ENCODE assay signal across 8 cellular contexts in the genomic region with DNA sequence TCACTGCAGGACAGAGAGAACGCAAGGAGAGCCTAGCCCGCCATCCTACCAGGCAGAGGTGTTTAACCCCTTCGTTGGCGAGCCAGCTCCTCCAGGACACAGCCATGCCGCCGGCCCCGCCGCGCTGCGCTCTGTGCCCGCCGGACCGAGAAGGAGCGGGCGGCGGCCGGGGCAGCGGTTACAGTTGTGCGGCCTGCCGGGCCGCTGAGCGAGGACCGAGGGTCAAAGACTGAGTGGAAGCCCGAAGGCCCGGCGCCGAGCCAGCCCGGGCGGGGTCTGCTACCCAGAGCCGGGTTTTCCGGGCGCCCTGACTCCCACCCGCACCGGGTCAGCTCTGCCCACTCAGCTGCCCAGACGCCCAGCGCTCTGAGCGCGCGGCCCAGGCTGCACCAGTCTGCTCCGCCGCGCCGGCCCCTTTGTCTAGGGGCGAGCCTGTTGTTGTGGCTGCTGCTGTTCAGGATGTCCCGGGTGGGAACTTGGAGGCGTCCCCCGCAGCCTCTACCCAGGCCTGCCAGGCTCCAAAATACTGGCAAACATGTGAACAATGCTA. TPM values are rescaled to one million over a fixed set of nuclear protein-coding genes. Genes with fewer than 3 reads are reported as not detected.
DNase-seq lines count a peak whose midpoint lies in the region; ATAC-seq, FAIRE-seq and TF ChIP-seq lines count a peak whose summit lies in the region.

A gene (minus strand): TSS at position 235 of the 550 bp plus-strand sequence. CDS start 129 bp downstream, at position 106.

- no peak for TF ChIP-seq CTCF in IMR-90 (conservative IDR thresholded peaks at IDR 0.05; ENCODE audit: low read depth, low read length)
- no peak for TF ChIP-seq CTCF in HepG2 (CRISPR knock-in tag; IDR thresholded peaks at IDR 0.05)

- peak within 1 kb of the TSS; percentile 87 for H3K56ac ChIP-seq in IMR-90 (ENCODE audit: extremely low read depth, insufficient read depth, low read length)

- H3K79me1 ChIP-seq in IMR-90 (ENCODE audit: low read depth in 1 of 2, low read length in 2 of 2): peaks cover 6 to 16% of the 10 kb centered on the region in 2 experiments; a peak in 3 of 4 replicates

- H3K4ac ChIP-seq in IMR-90 (ENCODE audit: low read depth, low read length): peak within 1 kb of the TSS; percentile 88

- peak within 1 kb of the TSS; percentile 68 for H3K9ac ChIP-seq in IMR-90 (ENCODE audit: low read depth, low read length)
- no peak within 1 kb of the TSS for H3K9ac ChIP-seq in HepG2 (ENCODE audit: insufficient read depth, low read depth, low read length)
- H3K9ac ChIP-seq in stomach smooth muscle (ENCODE audit: low read length in 2 of 2): no peak within 1 kb of the TSS

- peak within 1 kb of the TSS; percentile 69 for H2AK5ac ChIP-seq in IMR-90 (ENCODE audit: low read depth, low read length)

- H2BK15ac ChIP-seq in IMR-90 (ENCODE audit: low read depth, low read length): peak within 1 kb of the TSS; percentile 96

- H3K4me3 ChIP-seq in IMR-90 (ENCODE audit: insufficient read depth, low read depth, low read length) (peak within 1 kb of the TSS; percentile 57), HepG2 (replicated peaks in 1 of 3; ENCODE audit: insufficient read depth in 1 of 3, low read depth in 2 of 3, low read length in 3 of 3) (0 out of 6 replicates have a peak within 1 kb of the TSS, but pooled peaks of 1 of the 3 experiments have one; percentile 16), stomach smooth muscle (ENCODE audit: low read length in 2 of 2) (peak within 1 kb of the TSS; percentile 53 to 69)

- H4K5ac ChIP-seq in IMR-90 (ENCODE audit: low read depth, low read length): peak within 1 kb of the TSS; percentile 90

- H2BK20ac ChIP-seq in IMR-90 (ENCODE audit: low read depth, low read length): peak within 1 kb of the TSS; percentile 88

- H3K27ac ChIP-seq in IMR-90 (ENCODE audit: insufficient read depth, low read length) (peak within 1 kb of the TSS; percentile 66), HepG2 (ENCODE audit: extremely low read length, insufficient read depth, low read length) (no peak within 1 kb of the TSS), stomach smooth muscle (ENCODE audit: low read length) (no peak within 1 kb of the TSS)

- dilution Hi-C loops in IMR-90 (cut with HindIII; ENCODE audit: low sequenced_read_pairs, unreplicated experiment): no loop called here

- peak within 1 kb of the TSS; percentile 87 for H3K23ac ChIP-seq in IMR-90 (ENCODE audit: low read depth, low read length)

- H2BK120ac ChIP-seq in IMR-90 (ENCODE audit: low read depth, low read length): peak within 1 kb of the TSS; percentile 91

- BruUV-seq in IMR-90 (replicated peaks; lab: Mats Ljungman, UMichigan) (no TSS peak), HepG2 (replicated peaks; lab: Mats Ljungman, UMichigan) (no TSS peak)

- H3K14ac ChIP-seq in IMR-90 (replicated peaks; ENCODE audit: low read depth, low read length): peak within 1 kb of the TSS; percentile 83

- H3K9me1 ChIP-seq in IMR-90 (ENCODE audit: insufficient read depth, low read length): peaks cover 6% of the 10 kb centered on the region; the same call in 1 of the 2 replicates

- H3K4me2 ChIP-seq in IMR-90 (ENCODE audit: low read depth, low read length) (peak within 1 kb of the TSS; percentile 87), HepG2 (ENCODE audit: low read depth, low read length) (no peak within 1 kb of the TSS)

- no peak for TF ChIP-seq EP300 in HepG2 (IDR thresholded peaks at IDR 0.05; ENCODE audit: low read depth in 2 of 2, low read length in 2 of 2)
- TF ChIP-seq EP300 in HepG2 (CRISPR knock-in tag; IDR thresholded peaks at IDR 0.05; ENCODE audit: borderline replicate concordance): no peak

- CTCF ChIA-PET in IMR-90 (lab: Yijun Ruan, JAX) (no interaction called here), HepG2 (lab: Yijun Ruan, JAX; ENCODE audit: low intra/inter-chr PET ratio, low total read pairs) (no interaction called here)

- TF ChIP-seq RAD21 in IMR-90 (IDR thresholded peaks at IDR 0.05; ENCODE audit: low read length): no peak
- no peak for TF ChIP-seq RAD21 in HepG2 (CRISPR knock-in tag; IDR thresholded peaks at IDR 0.05)

- FAIRE-seq in HepG2 (lab: Jason Lieb, UNC): no peak

- TF ChIP-seq POLR2A in IMR-90 (IDR thresholded peaks at IDR 0.05; ENCODE audit: low read depth, low read length): peak; percentile 66
- no peak for TF ChIP-seq POLR2A in HepG2 (IDR thresholded peaks at IDR 0.05; ENCODE audit: insufficient read depth in 1 of 2, low read depth in 2 of 2, low read length in 2 of 2)

- H3K18ac ChIP-seq in IMR-90 (ENCODE audit: low read depth, low read length): peak within 1 kb of the TSS; percentile 60

- intact Hi-C loops in IMR-90 (cut with micrococcal nuclease): loop anchor here (5.0 kb wide), 1 partner anchor 1389 kb away; no protein-coding TSS in a partner anchor
- intact Hi-C loops in HepG2 (cut with micrococcal nuclease; ENCODE audit: unreplicated experiment): no loop called here

- H3K36me3 ChIP-seq in IMR-90 (ENCODE audit: control insufficient read depth, insufficient read depth, low read length) (no peaks in the 10 kb centered on the region), HepG2 (replicated peaks in 1 of 2; ENCODE audit: control insufficient read depth in 1 of 2, insufficient read depth in 2 of 2, low read length in 2 of 2) (no peaks in the 10 kb centered on the region), stomach smooth muscle (ENCODE audit: control insufficient read depth in 2 of 2, insufficient read depth in 2 of 2, low read length in 2 of 2) (no peaks in the 10 kb centered on the region)

- H3K9me3 ChIP-seq in IMR-90 (ENCODE audit: control insufficient read depth, insufficient read depth, low read length) (no peaks in the 10 kb centered on the region), HepG2 (ENCODE audit: low read length) (no peaks in the 10 kb centered on the region), stomach smooth muscle (ENCODE audit: control insufficient read depth in 2 of 2, low read length in 2 of 2) (no peaks in the 10 kb centered on the region)

- H4K20me1 ChIP-seq in IMR-90 (ENCODE audit: insufficient read depth, low read length) (no peaks in the 10 kb centered on the region), HepG2 (ENCODE audit: insufficient read depth, low read length) (no peaks in the 10 kb centered on the region)

- H4K91ac ChIP-seq in IMR-90 (ENCODE audit: insufficient read depth, low read depth, low read length): peak within 1 kb of the TSS; percentile 95

- ATAC-seq in IMR-90 (ENCODE audit: low read depth) (peak; percentile 86), HepG2 (peak; percentile 94), HG03432 (IDR thresholded peaks at IDR 0.05; ENCODE audit: unreplicated experiment) (no peak), GM21447 (IDR thresholded peaks at IDR 0.05; ENCODE audit: unreplicated experiment) (no peak), HG02763 (IDR thresholded peaks at IDR 0.05; ENCODE audit: unreplicated experiment) (no peak)

- H3K4me1 ChIP-seq in IMR-90 (ENCODE audit: control insufficient read depth, insufficient read depth, low read length) (peaks cover 16% of the 10 kb centered on the region), HepG2 (ENCODE audit: insufficient read depth, low read length) (no peaks in the 10 kb centered on the region), stomach smooth muscle (ENCODE audit: control insufficient read depth, insufficient read depth, low read length) (peaks cover 2% of the 10 kb centered on the region)

- DNase-seq in IMR-90 (peak; percentile 48), HepG2 (ENCODE audit: low spot score) (no peak), H4 (ENCODE audit: low spot score) (no peak)

- POLR2A ChIA-PET in IMR-90 (lab: Charles Lee; ENCODE audit: unreplicated experiment): interaction anchor here (0.6 kb wide), 1 partner anchor 459 kb away, joined by 3 read pairs; no protein-coding TSS in a partner anchor
- POLR2A ChIA-PET in HepG2 (lab: Yijun Ruan, JAX): no interaction called here

- peak within 1 kb of the TSS; percentile 95 to 99 for H4K8ac ChIP-seq in IMR-90 (ENCODE audit: low read depth in 2 of 2, low read length in 2 of 2)

- H2AFZ ChIP-seq in IMR-90 (replicated peaks; ENCODE audit: low read length, poor library complexity): peak within 1 kb of the TSS; percentile 94
- H2AFZ ChIP-seq in HepG2 (ENCODE audit: low read length): no peak within 1 kb of the TSS

- H2BK5ac ChIP-seq in IMR-90 (ENCODE audit: low read depth, low read length, poor library complexity, severe bottlenecking): peak within 1 kb of the TSS; percentile 75

- H2AK9ac ChIP-seq in IMR-90 (replicated peaks; ENCODE audit: low read depth, low read length, poor library complexity): peak within 1 kb of the TSS; percentile 90

- in situ Hi-C loops in IMR-90 (cut with MboI; ENCODE audit: low sequenced_read_pairs) (no loop called here), endometrial microvascular endothelial cells (cut with HindIII; ENCODE audit: inconsistent ontology term, low pct_unique_long_range_greater_than_20kb, low sequenced_read_pairs) (no loop called here), HepG2 (cut with HindIII; ENCODE audit: extremely low pct_ligation_motif_present, low pct_unique_long_range_greater_than_20kb) (no loop called here)

- no peaks in the 10 kb centered on the region for H3K79me2 ChIP-seq in HepG2 (ENCODE audit: insufficient read depth, low read length)

- H3K27me3 ChIP-seq in IMR-90 (ENCODE audit: control insufficient read depth, insufficient read depth, low read length): no peaks in the 10 kb centered on the region
- peaks cover 0 to 22% of the 10 kb centered on the region in 2 experiments; a peak in 2 of 5 replicates for H3K27me3 ChIP-seq in HepG2 (ENCODE audit: control insufficient read depth in 1 of 2, insufficient read depth in 2 of 2, low read length in 2 of 2)
- H3K27me3 ChIP-seq in stomach smooth muscle (ENCODE audit: control insufficient read depth in 1 of 2, insufficient read depth in 2 of 2, low read length in 2 of 2): peaks cover 0 to 5% of the 10 kb centered on the region in 2 donors

- 1% methylated on average over 31 of the region's 47 CpGs; no CpG with 5 or more reads in 1 of the 2 experiments for WGBS in IMR-90 (ENCODE audit: extremely low coverage in 2 of 2, insufficient read length in 1 of 2), 2 experiments
- WGBS in HepG2 (ENCODE audit: low lambda C conversion rate): no CpG with 5 or more reads among the region's 47 CpGs

RNA-seq across cellular contexts. Expression of the gene that starts here (rescaled TPM):
- total RNA-seq in IMR-90 (2012; rRNA removed) (10.8 and 11.7 TPM in 2 replicates), endometrial microvascular endothelial cells (ENCODE audit: inconsistent ontology term) (11.2 TPM), HepG2 (2016; rRNA removed; fragmentation: Illumina TruSeq; extraction: Trizol) (not detected in 2 replicates)
- polyA plus RNA-seq in IMR-90 (2012; rRNA removed) (4.0 and 4.7 TPM in 2 replicates), HepG2 (2011; rRNA removed) (not detected in 2 replicates)
- polyA plus RNA-seq in IMR-90 (2012; cell fraction: cytosol; rRNA removed): 4.6 and 6.7 TPM in 2 replicates
- polyA plus RNA-seq in IMR-90 (2012; cell fraction: nucleus; rRNA removed; ENCODE audit: low replicate concordance): 3.1 and 7.9 TPM in 2 replicates
- total RNA-seq in HepG2 (2016; cell fraction: cytosol; rRNA removed; fragmentation: Illumina TruSeq; extraction: Trizol; ENCODE audit: low read depth): not detected in 2 replicates
- not detected in 2 replicates for total RNA-seq in HepG2 (2016; cell fraction: insoluble cytoplasmic fraction; rRNA removed; fragmentation: Illumina TruSeq; extraction: Trizol)
- not detected in 2 replicates for total RNA-seq in HepG2 (2016; cell fraction: membrane; rRNA removed; fragmentation: Illumina TruSeq; extraction: Trizol)
- not detected in 2 replicates for total RNA-seq in HepG2 (2016; cell fraction: nucleus; rRNA removed; fragmentation: Illumina TruSeq; extraction: Trizol)
- not detected in 2 replicates for polyA plus RNA-seq in HepG2 (2011; cell fraction: cytosol; rRNA removed)
- polyA plus RNA-seq in HepG2 (2011; cell fraction: nucleus; rRNA removed): not detected in 2 replicates
- polyA plus RNA-seq in HepG2 (2012): not detected in 2 replicates
- not detected in 2 replicates for polyA plus RNA-seq in HepG2 (2016; cell fraction: cytosol; fragmentation: Illumina TruSeq; extraction: Trizol; ENCODE audit: low read depth)
- not detected in 2 replicates for polyA plus RNA-seq in HepG2 (2016; cell fraction: insoluble cytoplasmic fraction; fragmentation: Illumina TruSeq; extraction: Trizol; ENCODE audit: low read depth)
- not detected in 2 replicates for polyA plus RNA-seq in HepG2 (2016; cell fraction: membrane; fragmentation: Illumina TruSeq; extraction: Trizol; ENCODE audit: low read depth)
- not detected in 2 replicates for polyA plus RNA-seq in HepG2 (2016; cell fraction: nucleus; fragmentation: Illumina TruSeq; extraction: Trizol; ENCODE audit: insufficient read depth, low read depth)
- polyA minus RNA-seq in HepG2 (2011; rRNA and poly(A)+ RNA removed; ENCODE audit: low replicate concordance): not detected in 2 replicates
- not detected in 2 replicates for polyA minus RNA-seq in HepG2 (2011; cell fraction: cytosol; rRNA and poly(A)+ RNA removed)
- polyA minus RNA-seq in HepG2 (2011; cell fraction: nucleus; rRNA and poly(A)+ RNA removed): not detected in 2 replicates
- total RNA-seq in H4 (2014; rRNA removed; shearing (Covaris generic)): 1.4 and 3.1 TPM in 2 replicates

Comparison
In these comparisons a context has a peak if more than half of its experiments do, and no peak if none do; other contexts are left out.
1. Peak in ATAC-seq in HepG2; RNA of the gene not detected or under 1 TPM.